9 cellular contexts compared by ENCODE assay signal in the genomic region with DNA sequence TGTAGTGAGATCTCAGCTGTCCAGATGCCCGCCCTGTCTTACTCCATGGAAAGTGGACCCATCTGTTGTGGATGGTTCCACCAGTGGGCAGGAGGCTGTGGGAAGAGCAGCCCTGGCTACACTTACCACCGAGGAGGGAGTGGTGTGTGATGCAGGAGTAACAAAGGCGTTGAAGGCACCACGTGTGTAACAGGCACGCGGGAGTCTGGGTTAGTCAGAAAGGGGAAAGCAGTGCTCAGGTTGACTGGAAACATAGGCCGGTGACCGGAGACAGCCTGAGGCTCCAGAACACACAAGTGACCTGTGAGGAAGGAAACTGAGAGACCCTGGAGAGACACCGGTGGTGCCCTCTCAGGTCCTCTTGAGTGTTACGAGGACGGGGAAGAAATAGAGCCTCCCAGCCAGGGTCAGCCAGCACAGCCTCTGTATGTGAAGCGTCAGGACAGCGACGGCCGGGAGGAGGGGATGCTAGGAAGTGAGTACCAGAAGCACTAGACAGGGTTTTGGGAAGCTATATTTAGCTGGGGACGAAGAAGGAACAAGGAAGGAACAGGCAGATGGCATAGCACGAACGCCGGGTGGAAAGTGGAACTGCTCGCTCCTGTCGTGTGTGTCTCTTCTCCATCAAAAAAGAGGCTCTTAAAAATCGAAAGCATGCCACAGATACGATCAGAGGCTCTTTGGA. TPM values are rescaled to one million over a fixed set of nuclear protein-coding genes. Genes with fewer than 3 reads are reported as not detected.
DNase-seq lines count a peak whose midpoint lies in the region; ATAC-seq and TF ChIP-seq lines count a peak whose summit lies in the region.
"Had no signal": no experiment of that assay in that cellular context is flagged by ENCODE, and none has a peak within 500 bp of the region (broad histone marks: within the 10 kb centered on the region; RNA-seq: fewer than 3 reads in every experiment).

No MANE protein-coding gene starts in this region.

- H3K79me2 ChIP-seq in parathyroid adenoma, result peaks cover 71% of the 10 kb centered on the region

- CTCF ChIA-PET in Caco-2 (lab: Charles Lee), result interaction anchor here (0.9 kb wide), 1 partner anchor 10 kb away, joined by 3 read pairs; no protein-coding TSS in a partner anchor
- CTCF ChIA-PET in HEK293T (lab: Yijun Ruan, JAX), result no interaction called here

- peaks cover 48% of the 10 kb centered on the region for H3K4me1 Mint-ChIP-seq in Caco-2 (ENCODE audit: low read depth, unreplicated experiment)

- H3K36me3 ChIP-seq in Caco-2 (ENCODE audit: control insufficient read depth, insufficient read depth, low read length) (peaks cover 4% of the 10 kb centered on the region), gastroesophageal sphincter (peaks cover 0 to 48% of the 10 kb centered on the region in 2 donors), parathyroid adenoma (ENCODE audit: control insufficient read depth, insufficient read depth, low read length) (no peaks in the 10 kb centered on the region)

- peak overlapping the region in 3 of 4 donors; percentile 18 to 41 (median 39) for H3K27ac ChIP-seq in gastroesophageal sphincter
- peak overlapping the region; percentile 48 for H3K27ac ChIP-seq in parathyroid adenoma

- peak overlapping the region; percentile 30 for H3K27ac Mint-ChIP-seq in Caco-2 (ENCODE audit: unreplicated experiment)

- no peaks in the 10 kb centered on the region for H3K27me3 ChIP-seq in Caco-2 (replicated peaks; ENCODE audit: control insufficient read depth, insufficient read depth, low read length)
- H3K27me3 ChIP-seq in gastroesophageal sphincter, result no peaks in the 10 kb centered on the region
- H3K27me3 ChIP-seq in parathyroid adenoma (ENCODE audit: control insufficient read depth, insufficient read depth, low read length), result no peaks in the 10 kb centered on the region

- H3K4me1 ChIP-seq in Caco-2 (peaks cover 24% of the 10 kb centered on the region), gastroesophageal sphincter (peaks cover 0 to 89% (median 50%) of the 10 kb centered on the region in 3 donors), parathyroid adenoma (peaks cover 33% of the 10 kb centered on the region)

- TF ChIP-seq CTCF in Caco-2 (IDR thresholded peaks at IDR 0.05; ENCODE audit: insufficient read depth in 1 of 2, low read depth in 1 of 2, low read length in 1 of 2, severe bottlenecking in 1 of 2, unreplicated experiment in 1 of 2) (no peak), gastroesophageal sphincter (IDR thresholded peaks at IDR 0.05) (no peak), parathyroid adenoma (IDR thresholded peaks at IDR 0.05) (no peak)

- no peak for TF ChIP-seq EP300 in gastroesophageal sphincter (IDR thresholded peaks at IDR 0.05)

- H2AFZ ChIP-seq in parathyroid adenoma, result no peak overlapping the region

- POLR2A ChIA-PET in Caco-2 (lab: Charles Lee) (no interaction called here), HEK293T (lab: Yijun Ruan, JAX) (no interaction called here)

- H3K4me3 Mint-ChIP-seq in Caco-2 (ENCODE audit: unreplicated experiment), result no peak overlapping the region

- ATAC-seq in gastroesophageal sphincter, result no peak

- H3K36me3 Mint-ChIP-seq in Caco-2 (ENCODE audit: insufficient read depth, unreplicated experiment), result peaks cover 89% of the 10 kb centered on the region

- intact Hi-C loops in Caco-2 (cut with micrococcal nuclease; ENCODE audit: unreplicated experiment), result no loop called here

- WGBS in gastroesophageal sphincter (ENCODE audit: low coverage in 1 of 2), 2 donors, result 74 to 79% methylated on average over 12 to 18 of the region's 23 CpGs

- H3K9me3 ChIP-seq in Caco-2 (no peaks in the 10 kb centered on the region), gastroesophageal sphincter (no peaks in the 10 kb centered on the region), parathyroid adenoma (ENCODE audit: control insufficient read depth, low read length) (no peaks in the 10 kb centered on the region)

- DNase-seq in Caco-2 (no peak), UCSD-AML1 (lab: John Stamatoyannopoulos, UW; ENCODE audit: unreplicated experiment) (peak; percentile 17), NCI-H510A (lab: John Stamatoyannopoulos, UW) (no peak), HEK293T (ENCODE audit: extremely low spot score) (no peak), NCI-H146 treated with DMSO at 0.1 percent for 48 hours (lab: John Stamatoyannopoulos, UW; ENCODE audit: unreplicated experiment) (no peak), foreskin melanocyte (no peak)
- DNase-seq: EL had no signal

- no peaks in the 10 kb centered on the region for H3K9me3 Mint-ChIP-seq in Caco-2 (ENCODE audit: unreplicated experiment)

- H3K4me3 ChIP-seq in Caco-2 (ENCODE audit: low read depth, low read length) (no peak overlapping the region), gastroesophageal sphincter (no peak overlapping the region), parathyroid adenoma (ENCODE audit: low read depth, low read length) (no peak overlapping the region)

- H3K9ac ChIP-seq in parathyroid adenoma, result no peak overlapping the region

- no peak overlapping the region for H3K4me2 ChIP-seq in parathyroid adenoma (ENCODE audit: low read length)

- no peaks in the 10 kb centered on the region for H3K27me3 Mint-ChIP-seq in Caco-2 (ENCODE audit: insufficient read depth, unreplicated experiment)

- no peak for TF ChIP-seq POLR2A in gastroesophageal sphincter (IDR thresholded peaks at IDR 0.05)

- no TSS peak for BruUV-seq in Caco-2 (replicated peaks; lab: Mats Ljungman, UMichigan)

TF ChIP-seq in HEK293T, 16 proteins besides CTCF, POLR2A, EP300 and RAD21:
- TF ChIP-seq ARNT (IDR thresholded peaks at IDR 0.05) (no peak), L3MBTL2 (conservative IDR thresholded peaks at IDR 0.05) (no peak), CTBP1 (IDR thresholded peaks at IDR 0.05; ENCODE audit: borderline replicate concordance) (no peak), SUZ12 (IDR thresholded peaks at IDR 0.05) (no peak), TARDBP (IDR thresholded peaks at IDR 0.05) (no peak), SP1 (IDR thresholded peaks at IDR 0.05) (no peak), FOXA1 (IDR thresholded peaks at IDR 0.05) (no peak), LEF1 (IDR thresholded peaks at IDR 0.05; ENCODE audit: borderline replicate concordance) (no peak), ZNF384 (IDR thresholded peaks at IDR 0.05) (no peak), FOXK2 (IDR thresholded peaks at IDR 0.05) (no peak), BHLHE40 (IDR thresholded peaks at IDR 0.05; ENCODE audit: borderline replicate concordance) (no peak), NFRKB (IDR thresholded peaks at IDR 0.05) (no peak), ELF4 (IDR thresholded peaks at IDR 0.05) (no peak), FOXM1 (IDR thresholded peaks at IDR 0.05; ENCODE audit: borderline replicate concordance) (no peak), HDGF (IDR thresholded peaks at IDR 0.05; ENCODE audit: borderline replicate concordance) (no peak)
- TF ChIP-seq, protein P1, sequence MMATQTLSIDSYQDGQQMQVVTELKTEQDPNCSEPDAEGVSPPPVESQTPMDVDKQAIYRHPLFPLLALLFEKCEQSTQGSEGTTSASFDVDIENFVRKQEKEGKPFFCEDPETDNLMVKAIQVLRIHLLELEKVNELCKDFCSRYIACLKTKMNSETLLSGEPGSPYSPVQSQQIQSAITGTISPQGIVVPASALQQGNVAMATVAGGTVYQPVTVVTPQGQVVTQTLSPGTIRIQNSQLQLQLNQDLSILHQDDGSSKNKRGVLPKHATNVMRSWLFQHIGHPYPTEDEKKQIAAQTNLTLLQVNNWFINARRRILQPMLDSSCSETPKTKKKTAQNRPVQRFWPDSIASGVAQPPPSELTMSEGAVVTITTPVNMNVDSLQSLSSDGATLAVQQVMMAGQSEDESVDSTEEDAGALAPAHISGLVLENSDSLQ (IDR thresholded peaks at IDR 0.05), result no peak

RNA-seq across cellular contexts. Expression of a gene that starts 21.7 kb away (rescaled TPM):
- total RNA-seq in Caco-2 (2022) (307 and 319 TPM in 2 replicates), gastroesophageal sphincter (100 to 1,000 TPM; 102 to 170 (median 123) TPM)

RNA-seq across cellular contexts. Expression of a gene that starts 47.3 kb away (rescaled TPM):
- total RNA-seq in Caco-2 (2022), result 15.3 and 17.1 TPM in 2 replicates
- total RNA-seq in gastroesophageal sphincter, result 10 to 100 TPM; 11.6 to 21.6 (median 18.0) TPM

RNA-seq across cellular contexts. Expression of a gene that starts 51.7 kb away (rescaled TPM):
- total RNA-seq in Caco-2 (2022) (25.8 and 32.6 TPM in 2 replicates), gastroesophageal sphincter (10 to 100 TPM in 1 of 4 donors, 1 to 10 TPM in 3; 6.7 to 10.8 (median 8.6) TPM)
